21 cellular contexts compared by ENCODE assay signal in the genomic region with DNA sequence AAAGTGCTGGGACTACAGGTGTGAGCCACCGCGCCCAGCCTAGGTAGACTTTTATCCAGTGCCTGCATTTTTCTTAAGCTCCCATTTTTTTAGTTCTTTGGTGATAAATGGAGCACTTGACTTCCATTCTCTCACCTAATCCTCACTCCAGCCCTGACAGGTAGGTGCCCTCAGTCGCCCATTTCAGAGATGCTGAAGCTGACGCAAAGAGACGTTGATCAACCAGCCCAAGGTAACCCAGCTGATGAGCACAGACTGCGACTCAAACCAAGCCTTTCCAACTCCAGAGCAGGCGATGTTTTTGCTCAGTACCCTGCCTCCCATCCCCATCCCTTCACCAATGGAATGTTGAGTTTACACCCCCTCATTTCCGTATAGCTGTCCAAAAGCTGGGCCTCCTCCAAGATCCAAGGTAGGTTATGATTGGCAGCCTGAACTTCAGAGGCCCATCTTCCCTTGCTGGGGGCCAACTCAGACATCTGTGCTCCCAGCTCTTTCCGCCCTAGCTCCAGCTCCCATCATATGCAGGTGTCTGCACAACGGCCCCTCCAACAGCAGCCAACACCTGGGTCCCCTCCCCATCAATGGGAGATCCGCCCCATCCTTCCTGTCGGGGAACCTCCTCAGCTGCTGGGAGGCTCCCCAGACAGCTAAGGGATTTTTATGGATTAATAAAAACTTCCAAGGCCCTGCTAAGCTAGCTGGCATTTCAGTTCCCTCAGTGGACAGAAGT.
"Had no signal": no experiment of that assay in that cellular context is flagged by ENCODE, and none has a peak within 500 bp of the region (broad histone marks: within the 10 kb centered on the region; RNA-seq: fewer than 3 reads in every experiment).

No MANE protein-coding gene starts in this region.

- FAIRE-seq: bronchial epithelial cell, islet of Langerhans had no signal

- H3K36me3 ChIP-seq: colonic mucosa, heart left ventricle, right lobe of liver, uterus had no signal

- DNase-seq: activated CD4-positive, alpha-beta T cell treated with anti-CD3 and anti-CD28 coated beads for 1 hour; activated effector memory CD4-positive, alpha-beta T cell treated with anti-CD3 and anti-CD28 coated beads, Interleukin-2, amount 50 U/mL, for 16 hours; amygdala; colonic mucosa; endodermal cell; heart left ventricle; left ventricle myocardium superior; mammary epithelial cell; midbrain; nucleus accumbens; stimulated activated CD4-positive, alpha-beta T cell treated with anti-CD3 and anti-CD28 coated beads, Interleukin-1b, Interleukin-23, amount 100 ng/mL, for 48 hours; T-helper 1 cell; trophoblast cell; uterus had no signal

- H3K4me1 Mint-ChIP-seq: nephron had no signal

- H3K4me3 Mint-ChIP-seq: endodermal cell, nephron had no signal

- H3K9me3 ChIP-seq: colonic mucosa, heart left ventricle, right lobe of liver, uterus had no signal

- H3K9me3 Mint-ChIP-seq: nephron had no signal

- ATAC-seq: heart left ventricle, left ventricle myocardium superior, right lobe of liver had no signal

- H3K27me3 ChIP-seq: colonic mucosa, dorsolateral prefrontal cortex, heart left ventricle, right lobe of liver, uterus had no signal

- H3K27ac ChIP-seq: colonic mucosa, dorsolateral prefrontal cortex, epithelial cell of prostate, heart left ventricle, right lobe of liver, skin epidermis, uterus had no signal

- H3K4me3 ChIP-seq: colonic mucosa, dorsolateral prefrontal cortex, heart left ventricle, right lobe of liver, skin epidermis, uterus had no signal

- H3K27ac Mint-ChIP-seq: endodermal cell, nephron had no signal

- H3K4me1 ChIP-seq: colonic mucosa, heart left ventricle, right lobe of liver, uterus had no signal
